In the genomic region with DNA sequence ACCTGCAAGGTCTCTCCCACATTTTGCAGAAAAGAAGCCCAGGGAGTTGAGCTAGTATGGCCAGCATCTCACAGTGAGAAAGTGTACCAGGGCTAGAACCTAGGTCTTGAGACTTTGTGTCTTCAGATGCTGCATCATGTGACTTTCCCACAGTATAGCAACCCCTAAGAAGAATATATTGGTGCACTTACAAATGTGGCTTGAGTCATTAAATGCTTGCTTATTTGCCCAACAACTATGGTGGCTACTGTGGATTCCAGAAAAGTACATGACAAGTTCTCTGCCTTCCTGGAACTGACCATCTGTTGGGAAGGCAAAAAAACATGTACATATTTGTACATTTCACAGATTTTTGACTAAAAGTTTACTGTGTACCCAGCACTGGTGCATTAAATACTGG, we compare ENCODE assay signal across 24 cellular contexts.
"Had no signal": no experiment of that assay in that cellular context is flagged by ENCODE, and none has a peak within 500 bp of the region (broad histone marks: within the 10 kb centered on the region; RNA-seq: fewer than 3 reads in every experiment).

No MANE protein-coding gene starts in this region.

- H3K9me3 ChIP-seq: breast epithelium, gastroesophageal sphincter, heart left ventricle, mucosa of descending colon, SK-N-SH, spleen, tibial artery had no signal

- DNase-seq: activated CD4-positive, alpha-beta memory T cell treated with anti-CD3 and anti-CD28 coated beads for 36 hours; activated CD4-positive, alpha-beta T cell treated with anti-CD3 and anti-CD28 coated beads for 36 hours; activated naive CD4-positive, alpha-beta T cell treated with anti-CD3 and anti-CD28 coated beads, Interleukin-2, amount 10 ng/mL, durations not matched to agents 7 days and 5 days; activated naive CD8-positive, alpha-beta T cell treated with anti-CD3 and anti-CD28 coated beads, Interleukin-2, amount 50 U/mL, for 24 hours; activated T-cell treated with anti-CD3 and anti-CD28 coated beads, Interleukin-2, amount 50 U/mL, for 1 hour; aorta; dermis blood vessel endothelial cell; effector memory CD4-positive, alpha-beta T cell; heart left ventricle; kidney glomerular epithelial cell; mucosa of descending colon; naive B cell; SK-N-SH; stimulated activated CD4-positive, alpha-beta T cell treated with anti-CD3 and anti-CD28 coated beads, Interleukin-4, amount 100 ng/mL, for 4 hours; stimulated activated naive B cell treated with anti-CD40 and anti-IgM and Interleukin-4, amounts not matched to agents 10 μg/mL and 1 μg/mL and 100 μg/mL, for 72 hours; substantia nigra; T-cell; tibial artery had no signal

- ATAC-seq: activated CD4-positive, alpha-beta T cell treated with anti-CD3 and anti-CD28 coated beads for 36 hours; activated naive CD8-positive, alpha-beta T cell treated with anti-CD3 and anti-CD28 coated beads, Interleukin-2, amount 50 U/mL, for 24 hours; gastroesophageal sphincter; heart left ventricle; mucosa of descending colon; sciatic nerve; stimulated activated naive B cell treated with anti-CD40 and anti-IgM and Interleukin-4, amounts not matched to agents 10 μg/mL and 1 μg/mL and 100 μg/mL, for 72 hours; T-cell; WTC11 had no signal

- H3K4me3 ChIP-seq: breast epithelium, gastroesophageal sphincter, heart left ventricle, mucosa of descending colon, spleen, tibial artery had no signal

- H3K36me3 ChIP-seq: breast epithelium had no signal

- H3K27me3 ChIP-seq: breast epithelium, gastroesophageal sphincter, heart left ventricle, spleen, tibial artery had no signal

- H3K4me1 ChIP-seq: breast epithelium, heart left ventricle, parathyroid adenoma, spleen had no signal

- H3K27ac ChIP-seq: breast epithelium, parathyroid adenoma, spleen had no signal
